Comparison of ENCODE assay signal across 8 cellular contexts in the genomic region with DNA sequence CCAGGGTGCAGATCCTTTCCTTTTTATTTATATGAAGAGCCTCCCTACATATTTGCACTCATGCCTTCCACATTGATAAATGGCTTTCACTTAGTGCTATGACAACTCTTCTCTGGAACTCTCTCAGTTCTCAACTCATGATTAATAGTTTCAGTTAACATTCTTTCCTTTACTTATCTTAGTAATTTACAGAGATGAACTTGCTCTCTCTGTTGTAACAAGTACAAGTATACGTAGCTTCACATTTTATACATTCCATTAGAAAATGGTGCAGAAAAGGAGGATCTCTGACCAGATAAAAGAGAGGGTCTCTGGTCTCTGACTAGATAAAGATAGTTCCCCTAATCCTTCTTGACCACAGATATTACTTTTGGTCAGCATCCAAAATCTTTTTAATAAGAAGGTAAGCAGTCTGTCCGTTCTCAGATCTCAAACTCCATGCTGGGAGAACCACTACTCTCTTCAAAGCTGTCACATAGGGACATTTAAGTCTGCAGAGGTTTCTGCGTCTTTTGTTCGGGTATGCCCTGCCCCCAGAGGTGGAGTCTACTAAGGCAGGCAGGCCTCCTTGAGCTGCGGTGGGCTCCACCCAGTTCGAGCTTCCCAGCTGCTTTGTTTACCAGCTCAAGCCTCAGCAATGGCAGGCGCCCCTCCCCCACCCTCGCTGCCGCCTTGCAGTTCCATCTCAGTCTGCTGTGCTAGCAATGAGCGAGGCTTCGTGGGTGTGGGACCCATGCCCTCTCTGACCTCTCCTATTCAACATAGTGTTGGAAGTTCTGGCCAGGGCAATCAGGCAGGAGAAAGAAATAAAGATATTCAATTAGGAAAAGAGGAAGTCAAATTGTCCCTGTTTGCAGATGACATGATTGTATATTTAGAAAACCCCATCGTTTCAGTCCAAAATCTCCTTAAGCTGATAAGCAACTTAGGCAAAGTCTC. TPM values are rescaled to one million over a fixed set of nuclear protein-coding genes. Genes with fewer than 3 reads are reported as not detected.
DNase-seq lines count a peak whose midpoint lies in the region; ATAC-seq and TF ChIP-seq lines count a peak whose summit lies in the region.
"Not testable (repeated sequence)": the region's sequence is repeated elsewhere in the genome, so short reads cannot be mapped to it uniquely, and the experiment has no call there.

No MANE protein-coding gene starts in this region.

- 6% methylated on average over 12 of the region's 12 CpGs for WGBS in hepatocyte (ENCODE audit: low lambda C conversion rate, missing lambda C conversion rate)
- 6% methylated on average over 12 of the region's 12 CpGs for WGBS in prostate gland
- WGBS in stomach, 5 donors = 0 to 5% (median 4%) methylated on average over 9 to 12 of the region's 12 CpGs

- H3K9me3 Mint-ChIP-seq in activated CD4-positive, alpha-beta T cell treated with anti-CD3 and anti-CD28 coated beads for 36 hours (ENCODE audit: low read depth) = not testable (repeated sequence)

- peaks cover 24% of the 10 kb centered on the region for H3K4me1 Mint-ChIP-seq in activated CD4-positive, alpha-beta T cell treated with anti-CD3 and anti-CD28 coated beads for 36 hours

- CTCF ChIA-PET in activated CD4-positive, alpha-beta T cell treated with anti-CD3 and anti-CD28 coated beads for 36 hours (lab: Charles Lee) = interaction anchor here (0.6 to 1.5 kb wide), 6 partner anchors 12 to 109 kb away, joined by 3 to 5 read pairs (median 3); no protein-coding TSS in a partner anchor

- TF ChIP-seq CTCF in GM12864 (IDR thresholded peaks at IDR 0.05; ENCODE audit: low read depth, low read length, missing control alignments) = not testable (repeated sequence)
- TF ChIP-seq CTCF in brain microvascular endothelial cell (IDR thresholded peaks at IDR 0.05; ENCODE audit: low read depth, low read length, missing control alignments) = peak; percentile 28
- peak; percentile 22 for TF ChIP-seq CTCF in hepatocyte (IDR thresholded peaks at IDR 0.05; ENCODE audit: poor library complexity)
- peak in 1 of 4 experiments; percentile 21 for TF ChIP-seq CTCF in prostate gland (IDR thresholded peaks at IDR 0.05)
- peak in 1 of 7 experiments; percentile 19 for TF ChIP-seq CTCF in stomach (IDR thresholded peaks at IDR 0.05)

- not testable (repeated sequence) for H3K27me3 ChIP-seq in brain microvascular endothelial cell (replicated peaks); hepatocyte; prostate gland (replicated peaks; ENCODE audit: insufficient read depth); stomach

- H3K27ac ChIP-seq in brain microvascular endothelial cell (peak overlapping the region; percentile 52), hepatocyte (peak overlapping the region; percentile 89), stomach (peak overlapping the region in 4 of 5 donors; percentile 5 to 60 (median 44))
- not testable (repeated sequence) for H3K27ac ChIP-seq in prostate gland

- H3K27ac Mint-ChIP-seq in activated CD4-positive, alpha-beta T cell treated with anti-CD3 and anti-CD28 coated beads for 36 hours = peak overlapping the region; percentile 79

- not testable (repeated sequence) for H3K79me2 ChIP-seq in hepatocyte

- not testable (repeated sequence) for TF ChIP-seq POLR2A in prostate gland (IDR thresholded peaks at IDR 0.05); stomach (IDR thresholded peaks at IDR 0.05)

- peak overlapping the region; percentile 12 for H3K4me3 Mint-ChIP-seq in activated CD4-positive, alpha-beta T cell treated with anti-CD3 and anti-CD28 coated beads for 36 hours

- H2AFZ ChIP-seq in hepatocyte = peak overlapping the region; percentile 63

- intact Hi-C loops in activated CD4-positive, alpha-beta T cell treated with anti-CD3 and anti-CD28 coated beads for 36 hours (cut with DNase I, micrococcal nuclease) = loop anchor here (1.0 to 2.0 kb wide), 3 partner anchors 42 to 107 kb away; a partner anchor contains a TSS
- intact Hi-C loops in prostate gland (cut with DNase I); stomach (cut with DNase I; ENCODE audit: low total_unique reads): not testable (repeated sequence)

- DNase-seq in GM12864 (ENCODE audit: low read depth) = peak; percentile 42
- peak; percentile 38 for DNase-seq in NCI-H460 (ENCODE audit: extremely low read depth, low read depth)
- DNase-seq in activated CD4-positive, alpha-beta T cell treated with anti-CD3 and anti-CD28 coated beads for 36 hours = peak; percentile 78
- peak; percentile 90 for DNase-seq in brain microvascular endothelial cell
- DNase-seq in hepatocyte (ENCODE audit: low spot score) = peak; percentile 78
- peak; percentile 44 for DNase-seq in prostate gland (ENCODE audit: low spot score)
- DNase-seq in stomach = peak; percentile 83

- not testable (repeated sequence) for H3K4me3 ChIP-seq in GM12864 (ENCODE audit: low read depth, low read length); hepatocyte; prostate gland
- peak overlapping the region; percentile 31 for H3K4me3 ChIP-seq in brain microvascular endothelial cell (ENCODE audit: low read depth, low read length)
- peak overlapping the region; percentile 14 to 34 (median 24) for H3K4me3 ChIP-seq in stomach

- peak overlapping the region; percentile 74 for H3K4me2 ChIP-seq in hepatocyte

- peak; percentile 39 for ATAC-seq in HG02884 (IDR thresholded peaks at IDR 0.05; ENCODE audit: unreplicated experiment)
- ATAC-seq in activated CD4-positive, alpha-beta T cell treated with anti-CD3 and anti-CD28 coated beads for 36 hours = peak; percentile 86

- H3K9me3 ChIP-seq in hepatocyte (ENCODE audit: low read depth); prostate gland; stomach: not testable (repeated sequence)

- POLR2A ChIA-PET in activated CD4-positive, alpha-beta T cell treated with anti-CD3 and anti-CD28 coated beads for 36 hours (lab: Charles Lee) = interaction anchor here (0.9 kb wide), 1 partner anchor 42 kb away, joined by 3 read pairs; a partner anchor contains a TSS

- H4K20me1 ChIP-seq in hepatocyte (ENCODE audit: insufficient read depth, poor library complexity, severe bottlenecking) = not testable (repeated sequence)

- H3K36me3 ChIP-seq in brain microvascular endothelial cell (replicated peaks); hepatocyte (replicated peaks; ENCODE audit: insufficient read depth, low read depth); prostate gland; stomach: not testable (repeated sequence)

- not testable (repeated sequence) for H3K36me3 Mint-ChIP-seq in activated CD4-positive, alpha-beta T cell treated with anti-CD3 and anti-CD28 coated beads for 36 hours (ENCODE audit: low read depth)

- peaks cover 11% of the 10 kb centered on the region for H3K4me1 ChIP-seq in hepatocyte (ENCODE audit: insufficient read depth)
- not testable (repeated sequence) for H3K4me1 ChIP-seq in prostate gland (replicated peaks)
- H3K4me1 ChIP-seq in stomach = peaks cover 0 to 14% (median 9%) of the 10 kb centered on the region in 4 donors

- TF ChIP-seq EP300 in stomach (IDR thresholded peaks at IDR 0.05) = not testable (repeated sequence)

- H3K27me3 Mint-ChIP-seq in activated CD4-positive, alpha-beta T cell treated with anti-CD3 and anti-CD28 coated beads for 36 hours = not testable (repeated sequence)

- in situ Hi-C loops in brain microvascular endothelial cell (cut with HindIII; ENCODE audit: low pct_ligation_motif_present, low sequenced_read_pairs) = not testable (repeated sequence)

- not testable (repeated sequence) for H3K9me2 ChIP-seq in hepatocyte (replicated peaks; ENCODE audit: insufficient read depth)

RNA-seq across cellular contexts. Expression of a gene that starts 42.2 kb away (rescaled TPM):
- total RNA-seq in NCI-H460 (2014; rRNA removed; shearing (Covaris generic)) = 52.4 and 65.3 TPM in 2 replicates
- polyA plus RNA-seq in NCI-H460 (2014; cell fraction: nucleus; rRNA removed) = 39.2 and 41.6 TPM in 2 replicates
- 10 to 100 TPM; 13.3 to 14.9 TPM for total RNA-seq in activated CD4-positive, alpha-beta T cell treated with anti-CD3 and anti-CD28 coated beads for 36 hours
- total RNA-seq in hepatocyte (113 and 119 TPM in 2 replicates), prostate gland (10 to 100 TPM; 31.9 to 34.8 TPM), stomach (100 to 1,000 TPM in 1 of 5 donors, 10 to 100 TPM in 4; 15.2 to 147 (median 23.3) TPM)
- polyA plus RNA-seq in hepatocyte (120 and 127 TPM in 2 replicates), stomach (10 to 100 TPM; 25.2 to 32.5 (median 26.9) TPM)

Comparison
In these comparisons a context has a peak if more than half of its experiments do, and no peak if none do; other contexts are left out.
1. DNase-seq: peak in every context shown above with its lines; median percentile 90 in brain microvascular endothelial cell; 83 in stomach; 78 in activated CD4-positive, alpha-beta T cell treated with anti-CD3 and anti-CD28 coated beads for 36 hours; 78 in hepatocyte; 44 in prostate gland; 42 in GM12864; 38 in NCI-H460.